14 cellular contexts compared by ENCODE assay signal in genomic region chr19:8323781-8324185, GRCh38. TPM values are rescaled to one million over a fixed set of nuclear protein-coding genes. Genes with fewer than 3 reads are reported as not detected.
DNase-seq lines count a peak whose midpoint lies in the region; ATAC-seq and TF ChIP-seq lines count a peak whose summit lies in the region.
"Had no signal": no experiment of that assay in that cellular context is flagged by ENCODE, and none has a peak within 500 bp of the region (broad histone marks: within the 10 kb centered on the region; RNA-seq: fewer than 3 reads in every experiment).

No MANE protein-coding gene starts in this region.

- ATAC-seq in activated CD4-positive, CD25-positive, alpha-beta regulatory T cell treated with anti-CD3 and anti-CD28 coated beads, Interleukin-2, amount 50 U/mL, for 24 hours: no peak
- no peak for ATAC-seq in HG03095 (IDR thresholded peaks at IDR 0.05; ENCODE audit: unreplicated experiment)
- no peak for ATAC-seq in HG03097 (IDR thresholded peaks at IDR 0.05; ENCODE audit: low FRiP score, unreplicated experiment)

- H3K9me3 ChIP-seq in DOHH2 (ENCODE audit: control insufficient read depth, insufficient read depth, low read length): no peaks in the 10 kb centered on the region

- peaks cover 51% of the 10 kb centered on the region for H3K4me1 ChIP-seq in DOHH2 (ENCODE audit: control insufficient read depth, low read length)

- TF ChIP-seq CTCF in DOHH2 (IDR thresholded peaks at IDR 0.05; ENCODE audit: low read depth, low read length, poor library complexity, severe bottlenecking): no peak

- peaks cover 44% of the 10 kb centered on the region for H3K79me2 ChIP-seq in DOHH2 (ENCODE audit: control insufficient read depth, low read length)

- H3K4me2 ChIP-seq in DOHH2 (ENCODE audit: low read length): peak overlapping the region; percentile 82

- peaks cover 23% of the 10 kb centered on the region for H4K20me1 ChIP-seq in DOHH2 (ENCODE audit: control insufficient read depth, insufficient read depth, low read depth, low read length)

- peaks cover 38% of the 10 kb centered on the region for H3F3A ChIP-seq in DOHH2 (ENCODE audit: control insufficient read depth, insufficient read depth)

- peaks cover 44% of the 10 kb centered on the region for H3K36me3 ChIP-seq in DOHH2 (ENCODE audit: control insufficient read depth, low read length)

- DNase-seq in DMS 273 (lab: John Stamatoyannopoulos, UW; ENCODE audit: unreplicated experiment) (peak; percentile 70), DMS 273 treated with DMSO at 0.1 percent for 48 hours (lab: John Stamatoyannopoulos, UW) (no peak), dermis blood vessel endothelial cell (peak; percentile 43)
- DNase-seq: DMS79, Kasumi-1, NCI-H2171 had no signal

- peaks cover 7% of the 10 kb centered on the region; the same call in 1 of the 2 replicates for H3K27me3 ChIP-seq in DOHH2 (ENCODE audit: control insufficient read depth, low read length)
- H3K27me3 ChIP-seq: tibial nerve had no signal

- H3K4me3 ChIP-seq in DOHH2 (ENCODE audit: low read length): peak overlapping the region; percentile 47; the same call in 1 of the 2 replicates
- H3K4me3 ChIP-seq: tibial nerve had no signal

- no peak overlapping the region for H3K27ac ChIP-seq in DOHH2 (ENCODE audit: low read depth, low read length)

- no peaks in the 10 kb centered on the region for H3K9me2 ChIP-seq in DOHH2 (replicated peaks; ENCODE audit: control insufficient read depth, low read length)

TF ChIP-seq in PFSK-1, 5 proteins besides CTCF, POLR2A, EP300 and RAD21:
- TF ChIP-seq SIN3A (IDR thresholded peaks at IDR 0.05; ENCODE audit: borderline replicate concordance, insufficient read depth, low read length) (no peak), POLR2AphosphoS5 (IDR thresholded peaks at IDR 0.05; ENCODE audit: low read depth, low read length) (peak; percentile 69; the same call in 1 of the 2 replicates), TAF1 (IDR thresholded peaks at IDR 0.05; ENCODE audit: borderline replicate concordance, insufficient read depth, low read length) (no peak)

RNA-seq across cellular contexts. Expression of gene RPS28, which starts 2.5 kb away (rescaled TPM):
- 2,023 TPM for polyA plus RNA-seq in PFSK-1 (2012; ENCODE audit: insufficient read length, low read depth)
- 278 and 408 TPM in 2 replicates for total RNA-seq in dermis blood vessel endothelial cell

RNA-seq across cellular contexts. Expression of gene NDUFA7, which starts 2.6 kb away (rescaled TPM):
- polyA plus RNA-seq in PFSK-1 (2012; ENCODE audit: insufficient read length, low read depth): 57.1 TPM
- total RNA-seq in dermis blood vessel endothelial cell: 10.2 and 11.7 TPM in 2 replicates

RNA-seq across cellular contexts. Expression of gene CD320, which starts 15.6 kb away (rescaled TPM):
- 154 TPM for polyA plus RNA-seq in PFSK-1 (2012; ENCODE audit: insufficient read length, low read depth)
- 38.8 and 57.5 TPM in 2 replicates for total RNA-seq in dermis blood vessel endothelial cell

RNA-seq across cellular contexts. Expression of gene KANK3, which starts 19.3 kb away (rescaled TPM):
- 1.0 TPM for polyA plus RNA-seq in PFSK-1 (2012; ENCODE audit: insufficient read length, low read depth)
- 156 and 179 TPM in 2 replicates for total RNA-seq in dermis blood vessel endothelial cell

RNA-seq across cellular contexts. Expression of gene ANGPTL4, which starts 40.2 kb away (rescaled TPM):
- 0.92 TPM for polyA plus RNA-seq in PFSK-1 (2012; ENCODE audit: insufficient read length, low read depth)
- total RNA-seq in dermis blood vessel endothelial cell: 4.3 and 8.7 TPM in 2 replicates
- total RNA-seq: A172 had no signal
- polyA plus RNA-seq: neural cell had no signal
